ENCODE assay signal across 8 cellular contexts in the genomic region with DNA sequence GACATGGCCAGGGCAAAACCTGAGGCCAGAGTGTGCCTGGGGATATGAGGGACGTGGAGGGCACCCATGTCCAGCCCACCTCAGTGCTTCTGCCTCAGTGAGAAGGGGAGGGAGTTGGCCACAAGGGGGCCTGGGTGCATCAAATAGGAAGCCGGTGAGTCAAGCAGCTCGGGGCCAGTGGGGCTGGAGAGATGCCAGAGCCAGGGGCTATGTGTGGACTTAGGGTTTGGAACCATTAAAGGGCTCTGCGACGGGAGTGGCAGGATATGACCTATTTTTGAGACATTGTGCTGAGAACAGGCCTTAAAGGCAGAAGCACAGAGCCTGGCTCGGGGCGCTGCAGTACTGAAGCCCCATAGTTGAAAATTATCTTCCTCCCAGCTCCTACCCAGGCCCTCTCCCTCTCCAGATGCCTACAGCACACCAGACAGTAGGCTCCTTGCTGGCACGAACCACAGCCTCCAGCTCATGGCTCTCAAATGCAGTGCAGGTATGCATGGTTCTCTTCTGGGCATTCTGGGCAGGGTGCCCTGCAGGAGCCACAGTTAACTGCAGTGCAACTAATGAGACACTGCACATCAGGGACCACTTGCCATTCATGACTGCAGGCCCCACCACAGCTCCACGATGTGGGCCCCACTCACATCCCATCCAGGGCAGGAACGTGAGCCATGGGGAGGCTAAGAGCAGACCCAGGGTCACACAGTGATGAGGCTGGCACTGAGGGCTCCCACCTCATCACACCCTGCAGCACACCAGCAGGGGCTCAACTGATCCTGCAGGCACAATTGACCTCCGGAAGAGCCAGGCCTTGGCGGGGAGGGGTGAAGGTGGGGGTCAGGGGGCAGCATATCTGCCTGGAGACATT. TPM values are rescaled to one million over a fixed set of nuclear protein-coding genes. Genes with fewer than 3 reads are reported as not detected.
DNase-seq lines count a peak whose midpoint lies in the region; ATAC-seq, FAIRE-seq and TF ChIP-seq lines count a peak whose summit lies in the region.

No MANE protein-coding gene starts in this region.

- TF ChIP-seq CTCF in fibroblast of villous mesenchyme (IDR thresholded peaks at IDR 0.05; ENCODE audit: insufficient read depth, low read depth, low read length), result peak; percentile 95

- H3K4me3 ChIP-seq in fibroblast of villous mesenchyme (ENCODE audit: low read depth, low read length), result no peak overlapping the region

- DNase-seq in AG08396 (ENCODE audit: low spot score) (peak; percentile 88), GM12891 (ENCODE audit: insufficient read length, low spot score) (peak; percentile 53), NCI-H69 (lab: John Stamatoyannopoulos, UW) (peak; percentile 89), fibroblast of villous mesenchyme (ENCODE audit: low read depth) (peak; percentile 87), non-pigmented ciliary epithelial cell (ENCODE audit: low read depth) (peak; percentile 55), putamen (ENCODE audit: low spot score) (no peak)
- DNase-seq in activated gamma-delta T cell treated with anti-CD3 and anti-CD28 coated beads, Interleukin-2, amount 50 U/mL, for 16 hours (ENCODE audit: low read depth), result peak; percentile 32

- peak; percentile 23 for FAIRE-seq in GM12891 (lab: Jason Lieb, UNC)

- TF ChIP-seq POLR2A in GM12891 (IDR thresholded peaks at IDR 0.05; ENCODE audit: low read depth, low read length), result peak; percentile 51; the same call in 1 of the 2 replicates

- no peak for ATAC-seq in HG03457 (IDR thresholded peaks at IDR 0.05; ENCODE audit: unreplicated experiment)

TF ChIP-seq in GM12891, 5 proteins besides CTCF, POLR2A, EP300 and RAD21:
- TF ChIP-seq TAF1 (IDR thresholded peaks at IDR 0.05; ENCODE audit: low read depth, low read length) (no peak), SPI1 (IDR thresholded peaks at IDR 0.05; ENCODE audit: low read depth, low read length) (no peak), POU2F2 (IDR thresholded peaks at IDR 0.05; ENCODE audit: low read depth, low read length) (peak; percentile 67; the same call in 1 of the 2 replicates), POLR2AphosphoS5 (IDR thresholded peaks at IDR 0.05; ENCODE audit: low read depth, low read length) (peak; percentile 64), PAX5 (IDR thresholded peaks at IDR 0.05; ENCODE audit: insufficient read depth, low read length, severe bottlenecking) (no peak)

RNA-seq across cellular contexts. Expression of gene PGAM2, which starts 7.2 kb away (rescaled TPM):
- polyA plus RNA-seq in GM12891 (2012; ENCODE audit: low read depth, missing spikeins), result not detected
- under 0.01 and 0.32 TPM in 2 replicates for total RNA-seq in fibroblast of villous mesenchyme

RNA-seq across cellular contexts. Expression of gene POLM, which starts 9.7 kb away (rescaled TPM):
- 13.2 TPM for polyA plus RNA-seq in GM12891 (2012; ENCODE audit: low read depth, missing spikeins)
- total RNA-seq in fibroblast of villous mesenchyme, result 13.8 and 19.0 TPM in 2 replicates

RNA-seq across cellular contexts. Expression of gene DBNL, which starts 28.1 kb away (rescaled TPM):
- polyA plus RNA-seq in GM12891 (2012; ENCODE audit: low read depth, missing spikeins), result 92.7 TPM
- 87.6 and 97.2 TPM in 2 replicates for total RNA-seq in fibroblast of villous mesenchyme

RNA-seq across cellular contexts. Expression of gene AEBP1, which starts 31.5 kb away (rescaled TPM):
- 0.71 TPM for polyA plus RNA-seq in GM12891 (2012; ENCODE audit: low read depth, missing spikeins)
- total RNA-seq in fibroblast of villous mesenchyme, result 148 and 159 TPM in 2 replicates

RNA-seq across cellular contexts. Expression of gene POLD2, which starts 50.8 kb away (rescaled TPM):
- polyA plus RNA-seq in GM12891 (2012; ENCODE audit: low read depth, missing spikeins), result 117 TPM
- total RNA-seq in fibroblast of villous mesenchyme, result 95.7 and 101 TPM in 2 replicates
